7 cellular contexts compared by ENCODE assay signal in genomic region chr2:60515751-60516226, GRCh38. TPM values are rescaled to one million over a fixed set of nuclear protein-coding genes. Genes with fewer than 3 reads are reported as not detected.
DNase-seq lines count a peak whose midpoint lies in the region; ATAC-seq and TF ChIP-seq lines count a peak whose summit lies in the region.

No MANE protein-coding gene starts in this region.

- peak overlapping the region; percentile 19; the same call in 1 of the 2 replicates for H3K27ac ChIP-seq in Karpas-422 (ENCODE audit: low read length)
- no peak overlapping the region for H3K27ac ChIP-seq in upper lobe of right lung

- H3K27me3 ChIP-seq in Karpas-422 (ENCODE audit: low read length) (no peaks in the 10 kb centered on the region), upper lobe of right lung (no peaks in the 10 kb centered on the region)

- peak; percentile 92 for ATAC-seq in GM18508 (IDR thresholded peaks at IDR 0.05; ENCODE audit: insufficient read depth, unreplicated experiment)
- peak; percentile 80 for ATAC-seq in GM21825 (IDR thresholded peaks at IDR 0.05; ENCODE audit: unreplicated experiment)
- ATAC-seq in upper lobe of right lung: peak; percentile 80

- peaks cover 95% of the 10 kb centered on the region for H3K4me1 ChIP-seq in Karpas-422 (ENCODE audit: low read length)
- peaks cover 6% of the 10 kb centered on the region for H3K4me1 ChIP-seq in upper lobe of right lung

- H3K4me3 ChIP-seq in Karpas-422 (ENCODE audit: low read length) (no peak overlapping the region), upper lobe of right lung (no peak overlapping the region)

- H3K4me2 ChIP-seq in Karpas-422 (ENCODE audit: low read depth, low read length, poor library complexity, severe bottlenecking): no peak overlapping the region

- no peak overlapping the region for H3K9ac ChIP-seq in Karpas-422 (ENCODE audit: low read length)

- H3K36me3 ChIP-seq in Karpas-422 (ENCODE audit: insufficient read depth, low read length) (peaks cover 58% of the 10 kb centered on the region), upper lobe of right lung (no peaks in the 10 kb centered on the region)

- H3K9me3 ChIP-seq in Karpas-422 (ENCODE audit: low read length) (no peaks in the 10 kb centered on the region), upper lobe of right lung (no peaks in the 10 kb centered on the region)

- no peak overlapping the region for H2AFZ ChIP-seq in Karpas-422 (ENCODE audit: low read length)

- no peaks in the 10 kb centered on the region for H3K9me2 ChIP-seq in Karpas-422 (replicated peaks; ENCODE audit: insufficient read depth, low read length)

- peaks cover 21% of the 10 kb centered on the region; the same call in 1 of the 2 replicates for H4K20me1 ChIP-seq in Karpas-422 (ENCODE audit: insufficient read depth, low read depth, low read length)

- intact Hi-C loops in upper lobe of right lung (cut with DNase I): no loop called here

- no peak for TF ChIP-seq CTCF in upper lobe of right lung (IDR thresholded peaks at IDR 0.05)

- DNase-seq in Karpas-422 (peak; percentile 67), dedifferentiated amniotic fluid mesenchymal stem cell (ENCODE audit: extremely low spot score) (peak; percentile 80), upper lobe of right lung (no peak), HPDE6-E6E7 (ENCODE audit: extremely low spot score) (no peak), AG08396 (ENCODE audit: low spot score) (no peak)

- peaks cover 100% of the 10 kb centered on the region for H3K79me2 ChIP-seq in Karpas-422 (ENCODE audit: low read length)

RNA-seq across cellular contexts. Expression of gene BCL11A, which starts 37.7 kb away (rescaled TPM):
- total RNA-seq in Karpas-422 (2014; rRNA removed; shearing (Covaris generic); ENCODE audit: low replicate concordance): 159 and 190 TPM in 2 replicates
- 10.3 TPM for total RNA-seq in upper lobe of right lung

Comparison
In these comparisons a context has a peak if more than half of its experiments do, and no peak if none do; other contexts are left out.
1. DNase-seq: peak in Karpas-422 (single experiment) and dedifferentiated amniotic fluid mesenchymal stem cell (single experiment); none in upper lobe of right lung (single experiment), HPDE6-E6E7 (single experiment) and AG08396 (single experiment).
2. RNA of gene BCL11A, which starts 37.7 kb away (total RNA-seq): 159 to 190 TPM in Karpas-422; 10.3 TPM in upper lobe of right lung (single experiment); every median in the first group is over 10 times any median in the second.
3. Peak in every context shown above with its lines, with median percentiles within 50 percentile points of each other: ATAC-seq.